Comparison of ENCODE assay signal across 8 cellular contexts in the genomic region with DNA sequence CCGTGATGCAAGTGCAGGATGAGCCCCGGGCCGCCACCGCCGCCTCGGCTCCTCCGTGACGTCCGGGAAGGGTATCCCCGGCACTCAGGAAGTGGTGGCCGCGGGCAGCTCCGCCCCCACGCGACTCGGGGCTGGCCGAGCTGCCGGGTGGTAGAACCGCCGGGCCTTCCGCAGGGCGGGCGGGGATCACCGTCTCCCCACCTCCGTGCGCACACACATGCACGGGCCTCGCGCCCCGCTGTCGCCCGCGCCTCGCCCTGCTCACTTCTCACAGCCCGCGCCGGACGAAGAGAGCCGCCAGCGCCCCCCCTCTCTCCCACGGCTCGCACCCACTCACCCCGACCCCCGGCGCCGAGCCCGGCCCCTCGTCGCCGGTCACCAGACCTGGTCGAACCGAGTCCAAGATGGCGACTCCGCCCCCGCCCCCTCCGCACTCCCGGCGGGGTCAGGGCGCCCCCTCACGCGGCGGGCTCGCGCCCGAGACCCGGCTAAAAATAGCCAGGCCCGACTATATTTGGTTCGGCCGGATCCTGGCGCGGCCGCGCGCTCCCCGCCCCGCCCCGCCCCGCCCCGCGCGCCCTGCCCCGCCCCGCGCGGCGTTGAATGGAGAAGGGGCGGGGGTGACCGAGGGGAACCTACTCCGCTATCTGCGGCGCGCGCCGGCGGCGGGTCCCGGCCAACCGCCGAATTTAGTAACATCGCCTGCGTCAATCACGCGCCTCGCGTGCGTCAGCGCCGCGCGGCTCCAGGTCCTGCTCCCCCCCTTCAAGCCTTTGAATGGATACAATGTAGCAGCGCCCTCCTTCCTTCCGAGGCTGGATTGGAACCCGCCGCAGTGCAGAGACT. TPM values are rescaled to one million over a fixed set of nuclear protein-coding genes. Genes with fewer than 3 reads are reported as not detected.
DNase-seq lines count a peak whose midpoint lies in the region; ATAC-seq and TF ChIP-seq lines count a peak whose summit lies in the region.

No MANE protein-coding gene starts in this region.

- H3K27ac ChIP-seq in cingulate gyrus (ENCODE audit: low read depth, low read length): peak overlapping the region; percentile 96

- H3K36me3 ChIP-seq in BJ (ENCODE audit: control insufficient read depth, insufficient read depth, low read length): no peaks in the 10 kb centered on the region

- H3K27me3 ChIP-seq in BJ (ENCODE audit: control insufficient read depth, insufficient read depth, low read length): no peaks in the 10 kb centered on the region

- H3K4me3 ChIP-seq in BJ (ENCODE audit: low read depth, low read length): peak overlapping the region; percentile 91

- peak; percentile 41 for TF ChIP-seq CTCF in BJ (IDR thresholded peaks at IDR 0.05; ENCODE audit: insufficient read depth, low read depth, low read length)

- peak; percentile 49 for ATAC-seq in HG03439 (IDR thresholded peaks at IDR 0.05; ENCODE audit: unreplicated experiment)

- peak; percentile 68 for DNase-seq in BJ (ENCODE audit: low read depth)
- peak; percentile 82 for DNase-seq in GM19238 (ENCODE audit: insufficient read length, low spot score)
- DNase-seq in NCI-H510A (lab: John Stamatoyannopoulos, UW): peak; percentile 95
- peak; percentile 88 to 93 for DNase-seq in activated CD4-positive, alpha-beta T cell treated with anti-CD3 and anti-CD28 coated beads for 4 hours
- DNase-seq in left kidney (ENCODE audit: low read depth, low spot score): peak; percentile 95
- peak; percentile 95 for DNase-seq in stimulated activated CD4-positive, alpha-beta T cell treated with anti-CD3 and anti-CD28 coated beads, Interleukin-1b, Interleukin-23, amount 100 ng/mL, for 48 hours

- POLR2A ChIA-PET in BJ (lab: Charles Lee): no interaction called here

- CTCF ChIA-PET in BJ (lab: Yijun Ruan, JAX): interaction anchor here (0.8 to 0.9 kb wide), 2 partner anchors 40 to 554 kb away, joined by 3 to 5 read pairs; no protein-coding TSS in a partner anchor

RNA-seq across cellular contexts. Expression of a gene that starts 2.0 kb away (rescaled TPM):
- 2.0 and 2.3 TPM in 2 replicates for polyA plus RNA-seq in BJ (2011; rRNA removed)
- polyA minus RNA-seq in BJ (2011; rRNA and poly(A)+ RNA removed): 3.8 and 5.1 TPM in 2 replicates

Comparison
In these comparisons a context has a peak if more than half of its experiments do, and no peak if none do; other contexts are left out.
1. Peak in every context shown above with its lines: DNase-seq, ATAC-seq, H3K4me3 ChIP-seq and H3K27ac ChIP-seq.